ENCODE assay signal across 12 cellular contexts in genomic region chr9:88994820-88995180, GRCh38. TPM values are rescaled to one million over a fixed set of nuclear protein-coding genes. Genes with fewer than 3 reads are reported as not detected.
DNase-seq lines count a peak whose midpoint lies in the region; ATAC-seq and TF ChIP-seq lines count a peak whose summit lies in the region.
"Had no signal": no experiment of that assay in that cellular context is flagged by ENCODE, and none has a peak within 500 bp of the region (broad histone marks: within the 10 kb centered on the region; RNA-seq: fewer than 3 reads in every experiment).

No MANE protein-coding gene starts in this region.

- no peak for TF ChIP-seq EP300 in sigmoid colon (IDR thresholded peaks at IDR 0.05)

- CTCF ChIA-PET in BJ (lab: Yijun Ruan, JAX): interaction anchor here (0.9 to 1.3 kb wide), 3 partner anchors 26 to 399 kb away, joined by 3 to 4 read pairs (median 3); no protein-coding TSS in a partner anchor

- DNase-seq in BJ (ENCODE audit: low read depth) (peak; percentile 31), adrenal gland (peak in 3 of 7 donors; percentile 60 to 67 (median 67)), fibroblast of mammary gland (ENCODE audit: low read depth) (peak; percentile 72), sigmoid colon (no peak), NCI-H748 (lab: John Stamatoyannopoulos, UW; ENCODE audit: unreplicated experiment) (no peak), glomerular visceral epithelial cell (ENCODE audit: extremely low spot score) (no peak), T-helper 17 cell (no peak)
- DNase-seq: activated gamma-delta T cell, NCI-H345, upper lobe of right lung had no signal

- peak overlapping the region; percentile 80 for H3K4me3 ChIP-seq in BJ (ENCODE audit: low read depth, low read length)
- H3K4me3 ChIP-seq in adrenal gland: peak overlapping the region in 1 of 4 donors; percentile 88
- peak overlapping the region; percentile 17 for H3K4me3 ChIP-seq in fibroblast of mammary gland (ENCODE audit: control insufficient read depth, low read depth, low read length)
- peak overlapping the region in 3 of 4 donors; percentile 3 to 85 (median 85) for H3K4me3 ChIP-seq in sigmoid colon
- H3K4me3 ChIP-seq: upper lobe of right lung had no signal

- H3K4me3 Mint-ChIP-seq in T-helper 17 cell: no peak overlapping the region

- H3K9me3 ChIP-seq in adrenal gland (replicated peaks in 1 of 3): no peaks in the 10 kb centered on the region
- no peaks in the 10 kb centered on the region for H3K9me3 ChIP-seq in sigmoid colon
- no peaks in the 10 kb centered on the region for H3K9me3 ChIP-seq in T-helper 17 cell (ENCODE audit: control insufficient read depth, low read length, poor library complexity, severe bottlenecking)
- H3K9me3 ChIP-seq: upper lobe of right lung had no signal

- 25 to 36% (median 31%) methylated on average over 3 of the region's 3 CpGs for WGBS in adrenal gland, 4 donors
- WGBS in sigmoid colon, 2 donors: 68 to 87% methylated on average over 3 of the region's 3 CpGs

- H3K27me3 Mint-ChIP-seq in T-helper 17 cell: peaks cover 57% of the 10 kb centered on the region

- H3K4me1 ChIP-seq in adrenal gland (replicated peaks in 1 of 2): peaks cover 19 to 65% of the 10 kb centered on the region in 2 donors
- peaks cover 0 to 85% (median 65%) of the 10 kb centered on the region in 4 donors for H3K4me1 ChIP-seq in sigmoid colon

- no peaks in the 10 kb centered on the region for H3K36me3 Mint-ChIP-seq in T-helper 17 cell (ENCODE audit: low read depth)

- TF ChIP-seq CTCF in BJ (IDR thresholded peaks at IDR 0.05; ENCODE audit: insufficient read depth, low read depth, low read length) (no peak), adrenal gland (IDR thresholded peaks at IDR 0.05) (no peak), fibroblast of mammary gland (conservative IDR thresholded peaks at IDR 0.05; ENCODE audit: control insufficient read depth, insufficient read depth, low read depth, low read length) (no peak), sigmoid colon (IDR thresholded peaks at IDR 0.05) (no peak)

- H3K27ac ChIP-seq in adrenal gland (peak overlapping the region in 4 of 5 donors; percentile 28 to 71 (median 47)), sigmoid colon (peak overlapping the region in 3 of 4 donors; percentile 25 to 98 (median 44))
- H3K27ac ChIP-seq: epithelial cell of prostate, upper lobe of right lung had no signal

- TF ChIP-seq POLR2A in adrenal gland (IDR thresholded peaks at IDR 0.05) (no peak), sigmoid colon (IDR thresholded peaks at IDR 0.05) (no peak)

- ATAC-seq in GM21360 (IDR thresholded peaks at IDR 0.05; ENCODE audit: unreplicated experiment): no peak
- ATAC-seq in T-helper 17 cell: no peak
- ATAC-seq: upper lobe of right lung had no signal

- no peak overlapping the region for H3K27ac Mint-ChIP-seq in T-helper 17 cell

- intact Hi-C loops in adrenal gland (cut with DNase I) (no loop called here), sigmoid colon (cut with DNase I) (loop anchor here (5.0 to 10.0 kb wide), 2 partner anchors 342 to 800 kb away; no protein-coding TSS in a partner anchor)

- POLR2A ChIA-PET in BJ (lab: Charles Lee): interaction anchor here (0.6 kb wide), 1 partner anchor 185 kb away, joined by 4 read pairs; no protein-coding TSS in a partner anchor

- H3K36me3 ChIP-seq in BJ (ENCODE audit: control insufficient read depth, insufficient read depth, low read length) (peaks cover 14% of the 10 kb centered on the region), adrenal gland (replicated peaks in 1 of 2) (peaks cover 0 to 4% of the 10 kb centered on the region in 2 donors), sigmoid colon (no peaks in the 10 kb centered on the region)
- H3K36me3 ChIP-seq: upper lobe of right lung had no signal

- H3K4me1 Mint-ChIP-seq in T-helper 17 cell: peaks cover 2% of the 10 kb centered on the region

- H3K27me3 ChIP-seq in BJ (ENCODE audit: control insufficient read depth, insufficient read depth, low read length) (no peaks in the 10 kb centered on the region), adrenal gland (peaks cover 6% of the 10 kb centered on the region), sigmoid colon (no peaks in the 10 kb centered on the region)

RNA-seq across cellular contexts. Expression of gene S1PR3, which starts 3.5 kb away (rescaled TPM):
- polyA plus RNA-seq in BJ (2011; rRNA removed) (20.3 and 21.3 TPM in 2 replicates), adrenal gland (10 to 100 TPM; 14.1 to 85.6 (median 17.4) TPM), sigmoid colon (1 to 10 TPM in 2 of 3 donors, under 1 TPM in 1; 0.23 to 7.8 (median 2.4) TPM)
- polyA minus RNA-seq in BJ (2011; rRNA and poly(A)+ RNA removed): 28.9 and 34.7 TPM in 2 replicates
- total RNA-seq in adrenal gland (100 to 1,000 TPM in 1 of 8 donors, 10 to 100 TPM in 7; 44.1 to 108 (median 66.6) TPM), sigmoid colon (10 to 100 TPM; 10.4 to 33.0 (median 16.8) TPM), T-helper 17 cell (1 to 10 TPM in 1 of 2 donors, under 1 TPM in 1; 0.05 to 1.7 TPM)

Comparison
In these comparisons a context has a peak if more than half of its experiments do, and no peak if none do; other contexts are left out.
1. DNase-seq: peak in BJ (single experiment) and fibroblast of mammary gland (single experiment); none in sigmoid colon (single experiment), NCI-H748 (single experiment), glomerular visceral epithelial cell (single experiment) and T-helper 17 cell (0 of 3).
2. RNA of gene S1PR3, which starts 3.5 kb away (total RNA-seq): 44.1 to 108 TPM in adrenal gland and 10.4 to 33.0 TPM in sigmoid colon; 0.05 to 1.7 TPM in T-helper 17 cell; every median in the first group is over 4 times any median in the second.